Comparison of ENCODE assay signal across 1 cellular context in genomic region chr16:12758670-12759558, GRCh38.
TF ChIP-seq lines count a peak whose summit lies in the region.

No MANE protein-coding gene starts in this region.

TF ChIP-seq in HepG2, 621 proteins besides CTCF, POLR2A, EP300 and RAD21 (continued from another document and continues in another):
- TF ChIP-seq, protein P1, sequence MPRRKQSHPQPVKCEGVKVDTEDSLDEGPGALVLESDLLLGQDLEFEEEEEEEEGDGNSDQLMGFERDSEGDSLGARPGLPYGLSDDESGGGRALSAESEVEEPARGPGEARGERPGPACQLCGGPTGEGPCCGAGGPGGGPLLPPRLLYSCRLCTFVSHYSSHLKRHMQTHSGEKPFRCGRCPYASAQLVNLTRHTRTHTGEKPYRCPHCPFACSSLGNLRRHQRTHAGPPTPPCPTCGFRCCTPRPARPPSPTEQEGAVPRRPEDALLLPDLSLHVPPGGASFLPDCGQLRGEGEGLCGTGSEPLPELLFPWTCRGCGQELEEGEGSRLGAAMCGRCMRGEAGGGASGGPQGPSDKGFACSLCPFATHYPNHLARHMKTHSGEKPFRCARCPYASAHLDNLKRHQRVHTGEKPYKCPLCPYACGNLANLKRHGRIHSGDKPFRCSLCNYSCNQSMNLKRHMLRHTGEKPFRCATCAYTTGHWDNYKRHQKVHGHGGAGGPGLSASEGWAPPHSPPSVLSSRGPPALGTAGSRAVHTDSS (CRISPR knock-in tag; conservative IDR thresholded peaks at IDR 0.05), result 0 out of 2 replicates have a peak, but pooled peaks have one; percentile 52
- TF ChIP-seq TOE1 (CRISPR knock-in tag; IDR thresholded peaks at IDR 0.05) (no peak), ERF (CRISPR knock-in tag; IDR thresholded peaks at IDR 0.05) (no peak), PHF20 (CRISPR knock-in tag; IDR thresholded peaks at IDR 0.05) (no peak), TARDBP (CRISPR knock-in tag; IDR thresholded peaks at IDR 0.05) (0 out of 2 replicates have a peak, but pooled peaks have one; percentile 27), RFXANK (CRISPR knock-in tag; IDR thresholded peaks at IDR 0.05) (no peak), SOX13 (IDR thresholded peaks at IDR 0.05) (no peak), SOX13 (CRISPR knock-in tag; conservative IDR thresholded peaks at IDR 0.05 in 1 of 2, IDR thresholded peaks at IDR 0.05 in 1 of 2) (peak in 1 of 2 experiments; percentile 76; a peak in 2 of 4 replicates), TBX2 (CRISPR knock-in tag; IDR thresholded peaks at IDR 0.05; ENCODE audit: borderline replicate concordance) (peak; percentile 31; the same call in 1 of the 2 replicates), TRAFD1 (CRISPR knock-in tag; IDR thresholded peaks at IDR 0.05; ENCODE audit: borderline replicate concordance) (no peak), TBL1XR1 (IDR thresholded peaks at IDR 0.05; ENCODE audit: borderline replicate concordance, low read length, partially characterized antibody) (peak; percentile 16), BCL3 (CRISPR knock-in tag; IDR thresholded peaks at IDR 0.05) (0 out of 2 replicates have a peak, but pooled peaks have one; percentile 20), SKIL (CRISPR knock-in tag; IDR thresholded peaks at IDR 0.05; ENCODE audit: borderline replicate concordance) (0 out of 2 replicates have a peak, but pooled peaks have one; percentile 19), TEAD3 (CRISPR knock-in tag; optimal IDR thresholded peaks at IDR 0.05; ENCODE audit: borderline replicate concordance) (peak; percentile 25), SIX1 (CRISPR knock-in tag; IDR thresholded peaks at IDR 0.05; ENCODE audit: borderline replicate concordance) (no peak), SSRP1 (CRISPR knock-in tag; IDR thresholded peaks at IDR 0.05) (no peak), EZH2 (conservative IDR thresholded peaks at IDR 0.05; ENCODE audit: low read depth, low read length) (no peak), ZNF282 (IDR thresholded peaks at IDR 0.05; ENCODE audit: partially characterized antibody) (no peak), ZNF264 (CRISPR knock-in tag; IDR thresholded peaks at IDR 0.05) (0 out of 2 replicates have a peak, but pooled peaks have one; percentile 25), MEF2D (CRISPR knock-in tag; IDR thresholded peaks at IDR 0.05) (no peak), ZNF276 (CRISPR knock-in tag; IDR thresholded peaks at IDR 0.05; ENCODE audit: low read depth) (no peak), ZNF232 (CRISPR knock-in tag; IDR thresholded peaks at IDR 0.05; ENCODE audit: borderline replicate concordance) (0 out of 2 replicates have a peak, but pooled peaks have one; percentile 52), RBM22 (optimal IDR thresholded peaks at IDR 0.05; ENCODE audit: low read length) (peak; percentile 14), SMAD1 (CRISPR knock-in tag; IDR thresholded peaks at IDR 0.05; ENCODE audit: borderline replicate concordance, low read depth) (no peak), ZNF556 (CRISPR knock-in tag; IDR thresholded peaks at IDR 0.05; ENCODE audit: borderline replicate concordance) (no peak), HOXA7 (CRISPR knock-in tag; IDR thresholded peaks at IDR 0.05) (0 out of 2 replicates have a peak, but pooled peaks have one; percentile 22), SKI (IDR thresholded peaks at IDR 0.05; ENCODE audit: partially characterized antibody) (peak; percentile 51), ZNF598 (CRISPR knock-in tag; IDR thresholded peaks at IDR 0.05; ENCODE audit: borderline replicate concordance) (no peak), RFXAP (CRISPR knock-in tag; IDR thresholded peaks at IDR 0.05; ENCODE audit: borderline replicate concordance) (no peak), HNF4A (CRISPR knock-in tag; IDR thresholded peaks at IDR 0.05) (peak; percentile 87), CREB1 (IDR thresholded peaks at IDR 0.05) (peak; percentile 59), CREB1 (CRISPR knock-in tag; IDR thresholded peaks at IDR 0.05) (no peak), SAP130 (CRISPR knock-in tag; IDR thresholded peaks at IDR 0.05; ENCODE audit: low read depth) (0 out of 2 replicates have a peak, but pooled peaks have one; percentile 8), NONO (IDR thresholded peaks at IDR 0.05) (no peak), NONO (CRISPR knock-in tag; conservative IDR thresholded peaks at IDR 0.05) (peak; percentile 47; the same call in 1 of the 2 replicates), HNRNPK (IDR thresholded peaks at IDR 0.05; ENCODE audit: low read depth, low read length, poor library complexity, severe bottlenecking) (no peak), SRY (CRISPR knock-in tag; IDR thresholded peaks at IDR 0.05) (no peak), CC2D1A (CRISPR knock-in tag; IDR thresholded peaks at IDR 0.05) (0 out of 2 replicates have a peak, but pooled peaks have one; percentile 53)
- TF ChIP-seq, protein P2, sequence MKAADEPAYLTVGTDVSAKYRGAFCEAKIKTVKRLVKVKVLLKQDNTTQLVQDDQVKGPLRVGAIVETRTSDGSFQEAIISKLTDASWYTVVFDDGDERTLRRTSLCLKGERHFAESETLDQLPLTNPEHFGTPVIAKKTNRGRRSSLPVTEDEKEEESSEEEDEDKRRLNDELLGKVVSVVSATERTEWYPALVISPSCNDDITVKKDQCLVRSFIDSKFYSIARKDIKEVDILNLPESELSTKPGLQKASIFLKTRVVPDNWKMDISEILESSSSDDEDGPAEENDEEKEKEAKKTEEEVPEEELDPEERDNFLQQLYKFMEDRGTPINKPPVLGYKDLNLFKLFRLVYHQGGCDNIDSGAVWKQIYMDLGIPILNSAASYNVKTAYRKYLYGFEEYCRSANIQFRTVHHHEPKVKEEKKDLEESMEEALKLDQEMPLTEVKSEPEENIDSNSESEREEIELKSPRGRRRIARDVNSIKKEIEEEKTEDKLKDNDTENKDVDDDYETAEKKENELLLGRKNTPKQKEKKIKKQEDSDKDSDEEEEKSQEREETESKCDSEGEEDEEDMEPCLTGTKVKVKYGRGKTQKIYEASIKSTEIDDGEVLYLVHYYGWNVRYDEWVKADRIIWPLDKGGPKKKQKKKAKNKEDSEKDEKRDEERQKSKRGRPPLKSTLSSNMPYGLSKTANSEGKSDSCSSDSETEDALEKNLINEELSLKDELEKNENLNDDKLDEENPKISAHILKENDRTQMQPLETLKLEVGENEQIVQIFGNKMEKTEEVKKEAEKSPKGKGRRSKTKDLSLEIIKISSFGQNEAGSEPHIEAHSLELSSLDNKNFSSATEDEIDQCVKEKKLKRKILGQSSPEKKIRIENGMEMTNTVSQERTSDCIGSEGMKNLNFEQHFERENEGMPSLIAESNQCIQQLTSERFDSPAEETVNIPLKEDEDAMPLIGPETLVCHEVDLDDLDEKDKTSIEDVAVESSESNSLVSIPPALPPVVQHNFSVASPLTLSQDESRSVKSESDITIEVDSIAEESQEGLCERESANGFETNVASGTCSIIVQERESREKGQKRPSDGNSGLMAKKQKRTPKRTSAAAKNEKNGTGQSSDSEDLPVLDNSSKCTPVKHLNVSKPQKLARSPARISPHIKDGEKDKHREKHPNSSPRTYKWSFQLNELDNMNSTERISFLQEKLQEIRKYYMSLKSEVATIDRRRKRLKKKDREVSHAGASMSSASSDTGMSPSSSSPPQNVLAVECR (CRISPR knock-in tag; IDR thresholded peaks at IDR 0.05; ENCODE audit: borderline replicate concordance), result peak; percentile 52; the same call in 1 of the 2 replicates
- TF ChIP-seq, protein P3, sequence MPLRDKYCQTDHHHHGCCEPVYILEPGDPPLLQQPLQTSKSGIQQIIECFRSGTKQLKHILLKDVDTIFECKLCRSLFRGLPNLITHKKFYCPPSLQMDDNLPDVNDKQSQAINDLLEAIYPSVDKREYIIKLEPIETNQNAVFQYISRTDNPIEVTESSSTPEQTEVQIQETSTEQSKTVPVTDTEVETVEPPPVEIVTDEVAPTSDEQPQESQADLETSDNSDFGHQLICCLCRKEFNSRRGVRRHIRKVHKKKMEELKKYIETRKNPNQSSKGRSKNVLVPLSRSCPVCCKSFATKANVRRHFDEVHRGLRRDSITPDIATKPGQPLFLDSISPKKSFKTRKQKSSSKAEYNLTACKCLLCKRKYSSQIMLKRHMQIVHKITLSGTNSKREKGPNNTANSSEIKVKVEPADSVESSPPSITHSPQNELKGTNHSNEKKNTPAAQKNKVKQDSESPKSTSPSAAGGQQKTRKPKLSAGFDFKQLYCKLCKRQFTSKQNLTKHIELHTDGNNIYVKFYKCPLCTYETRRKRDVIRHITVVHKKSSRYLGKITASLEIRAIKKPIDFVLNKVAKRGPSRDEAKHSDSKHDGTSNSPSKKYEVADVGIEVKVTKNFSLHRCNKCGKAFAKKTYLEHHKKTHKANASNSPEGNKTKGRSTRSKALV (CRISPR knock-in tag; IDR thresholded peaks at IDR 0.05), result no peak
- TF ChIP-seq, protein P4, sequence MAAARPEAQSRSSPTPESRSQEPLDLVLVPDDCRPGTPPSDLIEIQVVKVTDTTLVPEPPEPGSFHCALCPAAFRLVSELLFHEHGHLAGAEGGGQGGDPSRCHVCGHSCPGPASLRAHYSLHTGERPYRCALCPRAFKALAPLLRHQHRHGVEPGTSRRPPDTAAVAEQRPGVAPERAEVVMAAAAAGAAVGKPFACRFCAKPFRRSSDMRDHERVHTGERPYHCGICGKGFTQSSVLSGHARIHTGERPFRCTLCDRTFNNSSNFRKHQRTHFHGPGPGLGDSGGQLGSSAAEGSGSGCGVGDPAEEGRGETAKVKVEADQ (CRISPR knock-in tag; IDR thresholded peaks at IDR 0.05; ENCODE audit: borderline replicate concordance), result no peak
- TF ChIP-seq, protein P5, sequence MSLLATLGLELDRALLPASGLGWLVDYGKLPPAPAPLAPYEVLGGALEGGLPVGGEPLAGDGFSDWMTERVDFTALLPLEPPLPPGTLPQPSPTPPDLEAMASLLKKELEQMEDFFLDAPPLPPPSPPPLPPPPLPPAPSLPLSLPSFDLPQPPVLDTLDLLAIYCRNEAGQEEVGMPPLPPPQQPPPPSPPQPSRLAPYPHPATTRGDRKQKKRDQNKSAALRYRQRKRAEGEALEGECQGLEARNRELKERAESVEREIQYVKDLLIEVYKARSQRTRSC (CRISPR knock-in tag; IDR thresholded peaks at IDR 0.05; ENCODE audit: low read depth), result 0 out of 2 replicates have a peak, but pooled peaks have one; percentile 18
- TF ChIP-seq, protein P6, sequence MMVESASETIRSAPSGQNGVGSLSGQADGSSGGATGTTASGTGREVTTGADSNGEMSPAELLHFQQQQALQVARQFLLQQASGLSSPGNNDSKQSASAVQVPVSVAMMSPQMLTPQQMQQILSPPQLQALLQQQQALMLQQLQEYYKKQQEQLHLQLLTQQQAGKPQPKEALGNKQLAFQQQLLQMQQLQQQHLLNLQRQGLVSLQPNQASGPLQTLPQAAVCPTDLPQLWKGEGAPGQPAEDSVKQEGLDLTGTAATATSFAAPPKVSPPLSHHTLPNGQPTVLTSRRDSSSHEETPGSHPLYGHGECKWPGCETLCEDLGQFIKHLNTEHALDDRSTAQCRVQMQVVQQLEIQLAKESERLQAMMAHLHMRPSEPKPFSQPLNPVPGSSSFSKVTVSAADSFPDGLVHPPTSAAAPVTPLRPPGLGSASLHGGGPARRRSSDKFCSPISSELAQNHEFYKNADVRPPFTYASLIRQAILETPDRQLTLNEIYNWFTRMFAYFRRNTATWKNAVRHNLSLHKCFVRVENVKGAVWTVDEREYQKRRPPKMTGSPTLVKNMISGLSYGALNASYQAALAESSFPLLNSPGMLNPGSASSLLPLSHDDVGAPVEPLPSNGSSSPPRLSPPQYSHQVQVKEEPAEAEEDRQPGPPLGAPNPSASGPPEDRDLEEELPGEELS (CRISPR knock-in tag; IDR thresholded peaks at IDR 0.05), result peak; percentile 47; the same call in 1 of the 2 replicates
